ENCODE assay signal across 8 cellular contexts in genomic region chr19:43618921-43619261, GRCh38. TPM values are rescaled to one million over a fixed set of nuclear protein-coding genes. Genes with fewer than 3 reads are reported as not detected.
DNase-seq lines count a peak whose midpoint lies in the region; ATAC-seq, FAIRE-seq and TF ChIP-seq lines count a peak whose summit lies in the region.

No MANE protein-coding gene starts in this region.

- no peaks in the 10 kb centered on the region for H3K9me3 ChIP-seq in IMR-90 (ENCODE audit: control insufficient read depth, insufficient read depth, low read length)
- H3K9me3 ChIP-seq in SJCRH30 (replicated peaks): no peaks in the 10 kb centered on the region
- H3K9me3 ChIP-seq in left lung: no peaks in the 10 kb centered on the region

- H3K4me1 ChIP-seq in IMR-90 (ENCODE audit: control insufficient read depth, insufficient read depth, low read length): peaks cover 6% of the 10 kb centered on the region
- no peaks in the 10 kb centered on the region for H3K4me1 ChIP-seq in SJCRH30
- peaks cover 6 to 14% of the 10 kb centered on the region in 2 donors for H3K4me1 ChIP-seq in left lung

- H3K4me3 ChIP-seq in IMR-90 (ENCODE audit: insufficient read depth, low read depth, low read length) (peak overlapping the region; percentile 66), SJCRH30 (peak overlapping the region; percentile 69), bronchial epithelial cell (ENCODE audit: low read depth, low read length) (peak overlapping the region; percentile 57), left lung (peak overlapping the region; percentile 67 to 79)

- peaks cover 33 to 63% of the 10 kb centered on the region in 2 experiments for H3K79me1 ChIP-seq in IMR-90 (ENCODE audit: low read depth in 1 of 2, low read length in 2 of 2)

- no TSS peak for BruUV-seq in IMR-90 (replicated peaks; lab: Mats Ljungman, UMichigan)

- peak overlapping the region; percentile 78 for H2AK5ac ChIP-seq in IMR-90 (ENCODE audit: low read depth, low read length)

- H3K9me1 ChIP-seq in IMR-90 (ENCODE audit: insufficient read depth, low read length): peaks cover 7% of the 10 kb centered on the region

- no peaks in the 10 kb centered on the region for H3K27me3 ChIP-seq in IMR-90 (ENCODE audit: control insufficient read depth, insufficient read depth, low read length)
- no peaks in the 10 kb centered on the region for H3K27me3 ChIP-seq in SJCRH30
- no peaks in the 10 kb centered on the region for H3K27me3 ChIP-seq in bronchial epithelial cell (ENCODE audit: control insufficient read depth, insufficient read depth, low read length)
- H3K27me3 ChIP-seq in left lung: no peaks in the 10 kb centered on the region

- peak overlapping the region; percentile 12 for H3K18ac ChIP-seq in IMR-90 (ENCODE audit: low read depth, low read length)

- TF ChIP-seq CTCF in IMR-90 (conservative IDR thresholded peaks at IDR 0.05; ENCODE audit: low read depth, low read length): no peak
- no peak for TF ChIP-seq CTCF in bronchial epithelial cell (IDR thresholded peaks at IDR 0.05; ENCODE audit: insufficient read depth, low read length, severe bottlenecking)
- no peak for TF ChIP-seq CTCF in left lung (IDR thresholded peaks at IDR 0.05)

- CTCF ChIA-PET in IMR-90 (lab: Yijun Ruan, JAX): interaction anchor here (0.7 kb wide), 1 partner anchor 98 kb away, joined by 3 read pairs; no protein-coding TSS in a partner anchor

- peak overlapping the region; percentile 55; the same call in 1 of the 3 replicates for H2BK15ac ChIP-seq in IMR-90 (ENCODE audit: low read depth, low read length)

- FAIRE-seq in bronchial epithelial cell (lab: Jason Lieb, UNC): peak; percentile 23

- peak overlapping the region; percentile 95 for H3K14ac ChIP-seq in IMR-90 (replicated peaks; ENCODE audit: low read depth, low read length)

- H3K4me2 ChIP-seq in IMR-90 (ENCODE audit: low read depth, low read length): peak overlapping the region; percentile 86

- H2AFZ ChIP-seq in IMR-90 (replicated peaks; ENCODE audit: low read length, poor library complexity): peak overlapping the region; percentile 99

- ATAC-seq in GM21390 (IDR thresholded peaks at IDR 0.05; ENCODE audit: unreplicated experiment): peak; percentile 31
- peak; percentile 28 for ATAC-seq in IMR-90 (ENCODE audit: low read depth)
- ATAC-seq in left lung: peak; percentile 42

- H3K4ac ChIP-seq in IMR-90 (ENCODE audit: low read depth, low read length): peak overlapping the region; percentile 97

- peak overlapping the region; percentile 35 for H2BK120ac ChIP-seq in IMR-90 (ENCODE audit: low read depth, low read length)

- dilution Hi-C loops in IMR-90 (cut with HindIII; ENCODE audit: low sequenced_read_pairs, unreplicated experiment): no loop called here

- peak overlapping the region; percentile 84 for H4K5ac ChIP-seq in IMR-90 (ENCODE audit: low read depth, low read length)

- DNase-seq in DMS79 (lab: John Stamatoyannopoulos, UW) (peak; percentile 84), IMR-90 (peak; percentile 8), SJCRH30 (peak in 1 of 2 experiments; percentile 91), bronchial epithelial cell (ENCODE audit: low read depth) (no peak), left lung (no peak), 8988T (no peak)
- peak; percentile 33 for DNase-seq in stimulated activated CD8-positive, alpha-beta memory T cell treated with anti-CD3 and anti-CD28 coated beads, Interleukin-7, amount 100 ng/mL, for 24 hours (ENCODE audit: low read depth)

- H3K36me3 ChIP-seq in IMR-90 (ENCODE audit: control insufficient read depth, insufficient read depth, low read length): peaks cover 3% of the 10 kb centered on the region; the same call in 1 of the 2 replicates
- H3K36me3 ChIP-seq in SJCRH30: no peaks in the 10 kb centered on the region
- no peaks in the 10 kb centered on the region for H3K36me3 ChIP-seq in bronchial epithelial cell (ENCODE audit: control insufficient read depth, insufficient read depth, low read length)
- H3K36me3 ChIP-seq in left lung: peaks cover 0 to 4% of the 10 kb centered on the region in 2 donors

- H3K27ac ChIP-seq in IMR-90 (ENCODE audit: insufficient read depth, low read length): peak overlapping the region; percentile 77
- peak overlapping the region; percentile 89 for H3K27ac ChIP-seq in SJCRH30
- peak overlapping the region; percentile 94 to 95 for H3K27ac ChIP-seq in left lung

- peak overlapping the region; percentile 68 for H2BK5ac ChIP-seq in IMR-90 (ENCODE audit: low read depth, low read length, poor library complexity, severe bottlenecking)

- H4K8ac ChIP-seq in IMR-90 (ENCODE audit: low read depth in 2 of 2, low read length in 2 of 2): peak overlapping the region; percentile 98 to 99

- in situ Hi-C loops in IMR-90 (cut with MboI; ENCODE audit: low sequenced_read_pairs): no loop called here

- 0% methylated on average over 12 of the region's 14 CpGs; no CpG with 5 or more reads in 1 of the 2 experiments for WGBS in IMR-90 (ENCODE audit: extremely low coverage in 2 of 2, insufficient read length in 1 of 2), 2 experiments

- intact Hi-C loops in IMR-90 (cut with micrococcal nuclease) (no loop called here), left lung (cut with DNase I) (no loop called here)

- peak overlapping the region; percentile 82 for H3K9ac ChIP-seq in IMR-90 (ENCODE audit: low read depth, low read length)

- H4K20me1 ChIP-seq in IMR-90 (ENCODE audit: insufficient read depth, low read length): no peaks in the 10 kb centered on the region; the same call in 1 of the 2 replicates

- no peak overlapping the region for H2BK20ac ChIP-seq in IMR-90 (ENCODE audit: low read depth, low read length)

- TF ChIP-seq RAD21 in IMR-90 (IDR thresholded peaks at IDR 0.05; ENCODE audit: low read length): no peak

- peak overlapping the region; percentile 65 for H3K23ac ChIP-seq in IMR-90 (ENCODE audit: low read depth, low read length)

- POLR2A ChIA-PET in IMR-90 (lab: Charles Lee; ENCODE audit: unreplicated experiment): no interaction called here

- H3K56ac ChIP-seq in IMR-90 (ENCODE audit: extremely low read depth, insufficient read depth, low read length): peak overlapping the region; percentile 58

- no peak for TF ChIP-seq POLR2A in IMR-90 (IDR thresholded peaks at IDR 0.05; ENCODE audit: low read depth, low read length)

- H2AK9ac ChIP-seq in IMR-90 (replicated peaks; ENCODE audit: low read depth, low read length, poor library complexity): peak overlapping the region; percentile 96

- peak overlapping the region; percentile 92 for H4K91ac ChIP-seq in IMR-90 (ENCODE audit: insufficient read depth, low read depth, low read length)

TF ChIP-seq in IMR-90, 13 proteins besides CTCF, POLR2A, EP300 and RAD21:
- no peak for TF ChIP-seq RCOR1 (IDR thresholded peaks at IDR 0.05; ENCODE audit: insufficient replicate concordance, low read length)
TF ChIP-seq in IMR-90: peak in this region for 0.

RNA-seq across cellular contexts. Expression of gene ZNF428, which starts 0.5 kb away (rescaled TPM):
- total RNA-seq in IMR-90 (2012; rRNA removed) (9.9 and 10.3 TPM in 2 replicates), bronchial epithelial cell (14.5 and 19.3 TPM in 2 replicates), left lung (10 to 100 TPM; 24.7 to 41.5 TPM)
- polyA plus RNA-seq in IMR-90 (2012; rRNA removed): 32.3 and 45.4 TPM in 2 replicates
- 49.1 and 54.4 TPM in 2 replicates for polyA plus RNA-seq in IMR-90 (2012; cell fraction: cytosol; rRNA removed)
- polyA plus RNA-seq in IMR-90 (2012; cell fraction: nucleus; rRNA removed; ENCODE audit: low replicate concordance): 16.4 and 17.3 TPM in 2 replicates
- 46.8 and 56.2 TPM in 2 replicates for total RNA-seq in SJCRH30 (2014; rRNA removed; shearing (Covaris generic))

RNA-seq across cellular contexts. Expression of gene SRRM5, which starts 7.0 kb away (rescaled TPM):
- total RNA-seq in IMR-90 (2012; rRNA removed): not detected in 2 replicates
- polyA plus RNA-seq in IMR-90 (2012; rRNA removed): 0.10 TPM in 2 replicates
- 0.02 TPM in 1 of 2 replicates, not detected in the other for polyA plus RNA-seq in IMR-90 (2012; cell fraction: cytosol; rRNA removed)
- polyA plus RNA-seq in IMR-90 (2012; cell fraction: nucleus; rRNA removed; ENCODE audit: low replicate concordance): 0.47 and 1.0 TPM in 2 replicates
- 0.10 and 0.12 TPM in 2 replicates for total RNA-seq in SJCRH30 (2014; rRNA removed; shearing (Covaris generic))
- not detected in 2 replicates for total RNA-seq in bronchial epithelial cell
- under 1 TPM; 0.10 to 0.32 TPM for total RNA-seq in left lung

RNA-seq across cellular contexts. Expression of gene CADM4, which starts 20.8 kb away (rescaled TPM):
- total RNA-seq in IMR-90 (2012; rRNA removed) (1.7 and 2.0 TPM in 2 replicates), bronchial epithelial cell (13.4 and 19.1 TPM in 2 replicates), left lung (10 to 100 TPM in 1 of 2 donors, 1 to 10 TPM in 1; 4.7 to 12.1 TPM)
- polyA plus RNA-seq in IMR-90 (2012; rRNA removed): 4.0 and 4.9 TPM in 2 replicates
- 4.3 and 7.1 TPM in 2 replicates for polyA plus RNA-seq in IMR-90 (2012; cell fraction: cytosol; rRNA removed)
- 2.1 and 2.2 TPM in 2 replicates for polyA plus RNA-seq in IMR-90 (2012; cell fraction: nucleus; rRNA removed; ENCODE audit: low replicate concordance)
- total RNA-seq in SJCRH30 (2014; rRNA removed; shearing (Covaris generic)): 3.1 and 3.2 TPM in 2 replicates

RNA-seq across cellular contexts. Expression of gene ZNF576, which starts 22.5 kb away (rescaled TPM):
- total RNA-seq in IMR-90 (2012; rRNA removed): 8.6 and 13.8 TPM in 2 replicates
- 19.5 and 24.9 TPM in 2 replicates for polyA plus RNA-seq in IMR-90 (2012; rRNA removed)
- polyA plus RNA-seq in IMR-90 (2012; cell fraction: cytosol; rRNA removed): 15.5 and 19.7 TPM in 2 replicates
- 8.5 and 11.8 TPM in 2 replicates for polyA plus RNA-seq in IMR-90 (2012; cell fraction: nucleus; rRNA removed; ENCODE audit: low replicate concordance)
- total RNA-seq in SJCRH30 (2014; rRNA removed; shearing (Covaris generic)): 10.3 and 13.1 TPM in 2 replicates
- 9.5 and 10.5 TPM in 2 replicates for total RNA-seq in bronchial epithelial cell
- 10 to 100 TPM; 11.5 to 14.4 TPM for total RNA-seq in left lung

RNA-seq across cellular contexts. Expression of gene IRGQ, which starts 23.0 kb away (rescaled TPM):
- total RNA-seq in IMR-90 (2012; rRNA removed) (9.0 and 10.8 TPM in 2 replicates), bronchial epithelial cell (15.9 and 19.5 TPM in 2 replicates), left lung (10 to 100 TPM; 22.0 to 27.6 TPM)
- polyA plus RNA-seq in IMR-90 (2012; rRNA removed): 6.8 and 9.9 TPM in 2 replicates
- polyA plus RNA-seq in IMR-90 (2012; cell fraction: cytosol; rRNA removed): 4.8 and 5.9 TPM in 2 replicates
- polyA plus RNA-seq in IMR-90 (2012; cell fraction: nucleus; rRNA removed; ENCODE audit: low replicate concordance): 24.0 and 30.1 TPM in 2 replicates
- total RNA-seq in SJCRH30 (2014; rRNA removed; shearing (Covaris generic)): 24.0 and 24.6 TPM in 2 replicates

Comparison
In these comparisons a context has a peak if more than half of its experiments do, and no peak if none do; other contexts are left out.
1. DNase-seq: peak in DMS79 (single experiment), IMR-90 (single experiment) and stimulated activated CD8-positive, alpha-beta memory T cell treated with anti-CD3 and anti-CD28 coated beads, Interleukin-7, amount 100 ng/mL, for 24 hours (single experiment); none in bronchial epithelial cell (single experiment), left lung (0 of 2) and 8988T (single experiment).
2. Peak in every context shown above with its lines, with median percentiles within 50 percentile points of each other: ATAC-seq, H3K27ac ChIP-seq and H3K4me3 ChIP-seq.